ENCODE assay signal across 8 cellular contexts in the genomic region with DNA sequence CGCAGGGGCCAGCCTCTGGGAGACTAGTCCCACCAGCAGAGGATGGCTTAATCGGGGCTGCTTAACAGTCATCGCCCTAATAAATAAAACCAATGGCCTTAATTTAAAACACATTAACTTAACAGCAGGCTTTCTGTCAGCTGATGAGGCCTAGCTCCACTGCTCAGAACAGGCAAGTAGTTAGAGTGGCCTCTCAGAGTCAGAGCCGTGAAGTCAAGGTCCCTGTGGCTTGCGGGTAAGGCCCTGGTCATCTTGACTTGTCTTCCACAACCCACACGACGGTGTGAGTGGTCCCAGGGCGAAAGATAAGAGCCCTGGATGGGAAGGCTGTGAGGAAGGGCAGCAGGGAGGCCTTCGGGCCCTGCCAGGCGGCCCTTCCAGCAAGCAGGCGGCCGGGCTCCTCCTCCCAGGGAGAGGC.
A peak's percentile ranks its signal among the peaks of the same experiment; 100 is the strongest.
DNase-seq lines count a peak whose midpoint lies in the region; ATAC-seq and TF ChIP-seq lines count a peak whose summit lies in the region.

No MANE protein-coding gene starts in this region.

- H3K4me3 ChIP-seq in Loucy (ENCODE audit: low read length, poor library complexity, severe bottlenecking) (peak overlapping the region; percentile 68), mucosa of rectum (ENCODE audit: low read length in 2 of 2) (peak overlapping the region; percentile 69 to 74)

- H3F3A ChIP-seq in Loucy (ENCODE audit: low read depth) = no peaks in the 10 kb centered on the region

- H3K4me1 ChIP-seq in Loucy (ENCODE audit: insufficient read depth, low read length, poor library complexity, severe bottlenecking) (peaks cover 63% of the 10 kb centered on the region), mucosa of rectum (ENCODE audit: control insufficient read depth in 2 of 2, insufficient read depth in 2 of 2, low read length in 2 of 2) (peaks cover 18 to 23% of the 10 kb centered on the region in 2 donors)

- H3K9me3 ChIP-seq in Loucy (ENCODE audit: insufficient read depth, low read depth, low read length) (no peaks in the 10 kb centered on the region), mucosa of rectum (ENCODE audit: control insufficient read depth in 2 of 2, low read length in 2 of 2) (no peaks in the 10 kb centered on the region)

- no peak overlapping the region for H2AFZ ChIP-seq in Loucy (ENCODE audit: low read length)

- TF ChIP-seq CTCF in Loucy (conservative IDR thresholded peaks at IDR 0.05; ENCODE audit: low read length) = no peak

- H3K9ac ChIP-seq in Loucy (ENCODE audit: low read depth, low read length, poor library complexity, severe bottlenecking) = peak overlapping the region; percentile 91
- peak overlapping the region; percentile 52 to 74 for H3K9ac ChIP-seq in mucosa of rectum (ENCODE audit: low read depth in 1 of 2, low read length in 2 of 2)

- peak overlapping the region; percentile 76 to 85 for H3K27ac ChIP-seq in mucosa of rectum (ENCODE audit: low read depth in 2 of 2, low read length in 2 of 2)

- H3K27me3 ChIP-seq in Loucy (ENCODE audit: insufficient read depth, low read length, poor library complexity, severe bottlenecking) (no peaks in the 10 kb centered on the region), mucosa of rectum (ENCODE audit: control insufficient read depth in 2 of 2, insufficient read depth in 2 of 2, low read length in 2 of 2) (no peaks in the 10 kb centered on the region)

- no peaks in the 10 kb centered on the region for H3K36me3 ChIP-seq in Loucy (ENCODE audit: insufficient read depth, low read length)
- no peaks in the 10 kb centered on the region for H3K36me3 ChIP-seq in mucosa of rectum (ENCODE audit: control insufficient read depth in 2 of 2, insufficient read depth in 2 of 2, low read length in 2 of 2)

- no peaks in the 10 kb centered on the region for H3K9me2 ChIP-seq in Loucy (replicated peaks; ENCODE audit: low read depth, low read length)

- ATAC-seq in HG03565 (IDR thresholded peaks at IDR 0.05; ENCODE audit: unreplicated experiment) = no peak

- DNase-seq in NCI-H524 (lab: John Stamatoyannopoulos, UW) (peak; percentile 46 to 67), NCI-H524 treated with DMSO at 0.1 percent for 48 hours (lab: John Stamatoyannopoulos, UW) (no peak), cerebellar cortex (ENCODE audit: low spot score) (peak; percentile 39), T-helper 9 cell (no peak)
- no peak for DNase-seq in stimulated activated naive CD4-positive, alpha-beta T cell treated with Interleukin-2 at 50 U/mL for 16 hours (lab: John Stamatoyannopoulos, UW)

- peaks cover 90% of the 10 kb centered on the region for H3K79me2 ChIP-seq in Loucy (ENCODE audit: insufficient read depth, low read length)

- H4K20me1 ChIP-seq in Loucy (ENCODE audit: insufficient read depth, low read length, poor library complexity, severe bottlenecking) = no peaks in the 10 kb centered on the region

- H3K4me2 ChIP-seq in Loucy (ENCODE audit: low read depth, low read length, poor library complexity, severe bottlenecking) = peak overlapping the region; percentile 88

Comparison
In these comparisons a context has a peak if more than half of its experiments do, and no peak if none do; other contexts are left out.
1. DNase-seq: peak in NCI-H524 (2 of 2) and cerebellar cortex (single experiment); none in NCI-H524 treated with DMSO at 0.1 percent for 48 hours (single experiment), T-helper 9 cell (single experiment) and stimulated activated naive CD4-positive, alpha-beta T cell treated with Interleukin-2 at 50 U/mL for 16 hours (single experiment).